Comparison of ENCODE assay signal across 30 cellular contexts in the genomic region with DNA sequence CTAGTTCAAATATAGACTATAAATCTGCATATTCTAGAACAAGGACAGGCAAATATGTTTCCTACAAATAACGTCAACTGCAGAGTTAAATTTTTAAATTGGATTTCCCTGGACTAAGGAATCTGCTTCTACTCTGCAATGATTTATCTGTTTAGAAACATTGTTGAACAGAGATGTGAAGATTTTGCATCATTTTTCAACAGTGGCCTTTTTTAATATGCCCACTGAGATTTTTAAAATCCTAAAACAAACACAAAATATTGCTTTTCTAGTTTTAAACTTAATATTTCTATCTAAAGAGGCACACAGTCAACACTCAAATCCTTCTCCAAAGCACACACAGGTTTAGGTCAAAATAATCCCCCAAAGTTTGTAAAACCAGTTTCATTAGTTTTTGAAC. TPM values are rescaled to one million over a fixed set of nuclear protein-coding genes. Genes with fewer than 3 reads are reported as not detected.
"Had no signal": no experiment of that assay in that cellular context is flagged by ENCODE, and none has a peak within 500 bp of the region (broad histone marks: within the 10 kb centered on the region; RNA-seq: fewer than 3 reads in every experiment).

No MANE protein-coding gene starts in this region.

- H3K36me3 Mint-ChIP-seq: naive thymus-derived CD8-positive, alpha-beta T cell; stimulated activated effector memory CD8-positive, alpha-beta T cell treated with anti-CD3 and anti-CD28 coated beads, Interleukin-12 subunit alpha, Interleukin-12 subunit beta, amount 100 ng/mL, for 72 hours had no signal

- H3K4me3 ChIP-seq: heart right ventricle, lower lobe of right lung, ovary, skin epidermis, spleen, suprapubic skin, thoracic aorta, tibial artery, upper lobe of right lung had no signal

- ATAC-seq: heart right ventricle; left cardiac atrium; left lobe of liver; left ventricle myocardium superior; lower lobe of right lung; naive thymus-derived CD8-positive, alpha-beta T cell; right cardiac atrium; stimulated activated effector memory CD8-positive, alpha-beta T cell treated with anti-CD3 and anti-CD28 coated beads, Interleukin-12 subunit alpha, Interleukin-12 subunit beta, amount 100 ng/mL, for 72 hours; upper lobe of right lung had no signal

- H3K27ac Mint-ChIP-seq: naive thymus-derived CD8-positive, alpha-beta T cell; progenitor cell of endocrine pancreas; stimulated activated effector memory CD8-positive, alpha-beta T cell treated with anti-CD3 and anti-CD28 coated beads, Interleukin-12 subunit alpha, Interleukin-12 subunit beta, amount 100 ng/mL, for 72 hours; stimulated activated naive CD8-positive, alpha-beta T cell treated with anti-CD3 and anti-CD28 coated beads, Interleukin-15, Interleukin-2, amounts not matched to agents 100 ng/mL and 50 ng/mL, for 24 hours had no signal

- H3K27me3 ChIP-seq: heart right ventricle, ovary, suprapubic skin, tibial artery, upper lobe of right lung had no signal

- H3K9me3 ChIP-seq: heart right ventricle, lower lobe of right lung, neutrophil, ovary, spleen, suprapubic skin, thoracic aorta, tibial artery, upper lobe of right lung had no signal

- H3K4me1 Mint-ChIP-seq: naive thymus-derived CD8-positive, alpha-beta T cell; stimulated activated effector memory CD8-positive, alpha-beta T cell treated with anti-CD3 and anti-CD28 coated beads, Interleukin-12 subunit alpha, Interleukin-12 subunit beta, amount 100 ng/mL, for 72 hours had no signal

- H3K27ac ChIP-seq: lower lobe of right lung, neutrophil, ovary, spleen, suprapubic skin, thoracic aorta, tibial artery, upper lobe of right lung had no signal

- H3K4me1 ChIP-seq: spleen, tibial artery had no signal

- H3K36me3 ChIP-seq: heart right ventricle, lower lobe of right lung, neutrophil, ovary, spleen, suprapubic skin, thoracic aorta, tibial artery, upper lobe of right lung had no signal

- H3K9me3 Mint-ChIP-seq: naive thymus-derived CD8-positive, alpha-beta T cell; stimulated activated effector memory CD8-positive, alpha-beta T cell treated with anti-CD3 and anti-CD28 coated beads, Interleukin-12 subunit alpha, Interleukin-12 subunit beta, amount 100 ng/mL, for 72 hours; stimulated activated naive CD8-positive, alpha-beta T cell treated with anti-CD3 and anti-CD28 coated beads, Interleukin-15, Interleukin-2, amounts not matched to agents 100 ng/mL and 50 ng/mL, for 24 hours had no signal

- DNase-seq: heart right ventricle; hippocampal formation; kidney glomerular epithelial cell; left cardiac atrium; left ventricle myocardium superior; lower lobe of right lung; mammary epithelial cell; midbrain; naive thymus-derived CD8-positive, alpha-beta T cell; occipital lobe; ovary; right cardiac atrium; spleen; stimulated activated CD4-positive, alpha-beta T cell treated with anti-CD3 and anti-CD28 coated beads, Interleukin-4, amount 100 ng/mL, for 24 hours; stimulated activated naive CD4-positive, alpha-beta T cell; tibial artery; trophoblast cell; upper lobe of right lung had no signal

- H3K4me3 Mint-ChIP-seq: naive thymus-derived CD8-positive, alpha-beta T cell; nephron; neural crest cell; stimulated activated effector memory CD8-positive, alpha-beta T cell treated with anti-CD3 and anti-CD28 coated beads, Interleukin-12 subunit alpha, Interleukin-12 subunit beta, amount 100 ng/mL, for 72 hours; stimulated activated naive CD8-positive, alpha-beta T cell treated with anti-CD3 and anti-CD28 coated beads, Interleukin-15, Interleukin-2, amounts not matched to agents 100 ng/mL and 50 ng/mL, for 24 hours had no signal

RNA-seq across cellular contexts. Expression of gene PMP22, which starts 23.7 kb away (rescaled TPM):
- polyA plus RNA-seq: naive thymus-derived CD8-positive, alpha-beta T cell had no signal

RNA-seq across cellular contexts. Expression of gene TEKT3, which starts 52.5 kb away (rescaled TPM):
- total RNA-seq: left lobe of liver; mammary epithelial cell; mesenteric fat pad; naive thymus-derived CD8-positive, alpha-beta T cell; pulmonary artery endothelial cell; suprapubic skin; thoracic aorta; upper lobe of right lung had no signal
- polyA plus RNA-seq: mammary epithelial cell; naive thymus-derived CD8-positive, alpha-beta T cell had no signal
